Comparison of ENCODE assay signal across 33 cellular contexts in genomic region chr7:29629507-29629906, GRCh38.
"Had no signal": no experiment of that assay in that cellular context is flagged by ENCODE, and none has a peak within 500 bp of the region (broad histone marks: within the 10 kb centered on the region; RNA-seq: fewer than 3 reads in every experiment).

No MANE protein-coding gene starts in this region.

- DNase-seq: colonic mucosa; effector CD8-positive, alpha-beta T cell; esophagus squamous epithelium; foreskin melanocyte; glutamatergic neuron; heart right ventricle; hippocampal formation; left cardiac atrium; left lung; mesenchymal stem cell; mucosa of descending colon; naive B cell; pancreas; retina; stimulated activated CD4-positive, alpha-beta T cell treated with anti-CD3 and anti-CD28 coated beads, Interleukin-12 subunit alpha, Interleukin-12 subunit beta, amount 100 ng/mL, for 4 hours; stimulated activated CD4-positive, alpha-beta T cell treated with anti-CD3 and anti-CD28 coated beads, Interleukin-1b, Interleukin-23, amount 100 ng/mL, for 48 hours; stimulated activated CD4-positive, alpha-beta T cell treated with anti-CD3 and anti-CD28 coated beads, Interleukin-4, amount 100 ng/mL, for 1 hour; stimulated activated CD8-positive, alpha-beta memory T cell treated with anti-CD3 and anti-CD28 coated beads, Interleukin-4, amount 100 ng/mL, for 48 hours; stimulated activated naive CD4-positive, alpha-beta T cell treated with Interleukin-2 at 50 U/mL for 16 hours; stomach; testis; tibial artery; upper lobe of left lung had no signal

- H3K36me3 Mint-ChIP-seq: mesothelial cell of epicardium; naive B cell; natural killer cell treated with Interleukin-12 subunit alpha and Interleukin-12 subunit beta and Interleukin-15 and Interleukin-18, amount 100 ng/mL, for 72 hours had no signal

- FAIRE-seq: endothelial cell of umbilical vein, islet of Langerhans, pancreas, urothelium cell line had no signal

- H3K4me1 ChIP-seq: colonic mucosa, esophagus squamous epithelium, heart right ventricle, left lung, pancreas, testis, tibial artery, upper lobe of left lung had no signal

- H3K4me3 Mint-ChIP-seq: dendritic cell treated with granulocyte-macrophage colony-stimulating factor and Interleukin-4, amounts not matched to agents 40 ng/mL and 50 ng/mL, for 4 days; mesothelial cell of epicardium; naive B cell; natural killer cell treated with Interleukin-12 subunit alpha and Interleukin-12 subunit beta and Interleukin-15 and Interleukin-18, amount 100 ng/mL, for 72 hours; neural crest cell had no signal

- H3K27ac ChIP-seq: colonic mucosa, esophagus squamous epithelium, heart right ventricle, left lung, neutrophil, pancreas, stomach, testis, tibial artery, upper lobe of left lung had no signal

- H3K27ac Mint-ChIP-seq: dendritic cell treated with granulocyte-macrophage colony-stimulating factor and Interleukin-4, amounts not matched to agents 40 ng/mL and 50 ng/mL, for 4 days; mesothelial cell of epicardium; natural killer cell treated with Interleukin-12 subunit alpha and Interleukin-12 subunit beta and Interleukin-15 and Interleukin-18, amount 100 ng/mL, for 72 hours had no signal

- H3K4me3 ChIP-seq: colonic mucosa, esophagus squamous epithelium, heart right ventricle, left lung, mucosa of descending colon, pancreas, smooth muscle cell, stomach, testis, tibial artery, upper lobe of left lung had no signal

- H3K9me3 ChIP-seq: colonic mucosa, esophagus squamous epithelium, heart right ventricle, left lung, mucosa of descending colon, neutrophil, pancreas, stomach, testis, tibial artery, upper lobe of left lung had no signal

- H3K36me3 ChIP-seq: colonic mucosa, esophagus squamous epithelium, heart right ventricle, left lung, neutrophil, pancreas, stomach, tibial artery, upper lobe of left lung had no signal

- H3K9me3 Mint-ChIP-seq: dendritic cell treated with granulocyte-macrophage colony-stimulating factor and Interleukin-4, amounts not matched to agents 40 ng/mL and 50 ng/mL, for 4 days; mesothelial cell of epicardium; naive B cell; natural killer cell treated with Interleukin-12 subunit alpha and Interleukin-12 subunit beta and Interleukin-15 and Interleukin-18, amount 100 ng/mL, for 72 hours; neural crest cell had no signal

- ATAC-seq: heart right ventricle, left cardiac atrium, left lung, mucosa of descending colon, pancreas, sciatic nerve had no signal

- H3K4me1 Mint-ChIP-seq: mesothelial cell of epicardium, naive B cell had no signal

- H3K4me2 ChIP-seq: smooth muscle cell had no signal

- H3K27me3 ChIP-seq: colonic mucosa, neutrophil, pancreas, testis, upper lobe of left lung had no signal
